35 cellular contexts compared by ENCODE assay signal in genomic region chr7:106750773-106751172, GRCh38.
"Had no signal": no experiment of that assay in that cellular context is flagged by ENCODE, and none has a peak within 500 bp of the region (broad histone marks: within the 10 kb centered on the region; RNA-seq: fewer than 3 reads in every experiment).

No MANE protein-coding gene starts in this region.

- DNase-seq: Karpas-422, Kasumi-1, MG63, MM.1S, MV-4-11, NCI-H1048, NCI-H1092, NCI-H1092 treated with DMSO at 0.1 percent for 48 hours, NCI-H1105, NCI-H1105 treated with DMSO at 0.1 percent for 48 hours, NCI-H1417, NCI-H1417 treated with DMSO at 0.1 percent for 48 hours, NCI-H1436, NCI-H1436 treated with DMSO at 0.1 percent for 48 hours, NCI-H146, NCI-H1694, NCI-H1694 treated with DMSO at 0.1 percent for 48 hours, NCI-H187, NCI-H187 treated with DMSO at 0.1 percent for 48 hours, NCI-H1930, NCI-H2029, NCI-H2029 treated with DMSO at 0.1 percent for 48 hours, NCI-H2081, NCI-H2081 treated with DMSO at 0.1 percent for 48 hours, NCI-H2107, NCI-H2171, NCI-H2171 treated with DMSO at 0.1 percent for 48 hours, NCI-H2227 treated with DMSO at 0.1 percent for 48 hours, NCI-H226, NCI-H345, NCI-H446, NCI-H446 treated with DMSO at 0.1 percent for 48 hours, NCI-H510A, NCI-H510A treated with DMSO at 0.1 percent for 48 hours, NCI-H524 had no signal

- H3K4me3 ChIP-seq: MG63 had no signal

- H3K27me3 ChIP-seq: MG63 had no signal

- H3K9me3 ChIP-seq: MG63 had no signal

- H3K36me3 ChIP-seq: MG63 had no signal
